ENCODE assay signal across 24 cellular contexts in genomic region chr2:4272261-4272858, GRCh38.
A peak's percentile ranks its signal among the peaks of the same experiment; 100 is the strongest.
DNase-seq lines count a peak whose midpoint lies in the region; ATAC-seq lines count a peak whose summit lies in the region.
"Had no signal": no experiment of that assay in that cellular context is flagged by ENCODE, and none has a peak within 500 bp of the region (broad histone marks: within the 10 kb centered on the region; RNA-seq: fewer than 3 reads in every experiment).

No MANE protein-coding gene starts in this region.

- CTCF ChIA-PET in activated CD8-positive, alpha-beta memory T cell treated with anti-CD3 and anti-CD28 coated beads, Interleukin-2, amount 10 ng/mL, durations not matched to agents 7 days and 5 days (lab: Charles Lee): no interaction called here

- H3K4me3 Mint-ChIP-seq in activated CD8-positive, alpha-beta memory T cell treated with anti-CD3 and anti-CD28 coated beads, Interleukin-2, amount 10 ng/mL, durations not matched to agents 7 days and 5 days: no peak overlapping the region
- H3K4me3 Mint-ChIP-seq: activated B cell treated with CpG ODN at 0.5 μM for 24 hours, immature natural killer cell had no signal

- DNase-seq in DMS79 treated with DMSO at 0.1 percent for 48 hours (lab: John Stamatoyannopoulos, UW): peak; percentile 95
- peak; percentile 67 for DNase-seq in NCI-H1436 (lab: John Stamatoyannopoulos, UW)
- peak; percentile 99 for DNase-seq in NCI-H345 (lab: John Stamatoyannopoulos, UW)
- DNase-seq in OCI-M1 (lab: John Stamatoyannopoulos, UW): peak; percentile 5
- no peak for DNase-seq in KG1 (lab: John Stamatoyannopoulos, UW)
- no peak for DNase-seq in putamen (ENCODE audit: low spot score)
- no peak for DNase-seq in activated CD8-positive, alpha-beta memory T cell treated with anti-CD3 and anti-CD28 coated beads, Interleukin-2, amount 10 ng/mL, durations not matched to agents 7 days and 5 days
- DNase-seq: activated B cell treated with CpG ODN at 0.5 μM for 24 hours; activated CD4-positive, alpha-beta T cell treated with anti-CD3 and anti-CD28 coated beads, Interleukin-2, amount 50 U/mL, for 4 hours; activated CD8-positive, alpha-beta memory T cell treated with anti-CD3 and anti-CD28 coated beads, Interleukin-2, amount 50 U/mL, for 48 hours; anterior cingulate cortex; esophagus squamous epithelium; GDM1; hippocampal formation; immature natural killer cell; left lung; mesendoderm; psoas muscle; stimulated activated CD8-positive, alpha-beta memory T cell treated with anti-CD3 and anti-CD28 coated beads, Interleukin-4, amount 100 ng/mL, for 48 hours; stomach; T1000 had no signal

- peaks cover 11% of the 10 kb centered on the region for H3K9me3 Mint-ChIP-seq in activated CD8-positive, alpha-beta memory T cell treated with anti-CD3 and anti-CD28 coated beads, Interleukin-2, amount 10 ng/mL, durations not matched to agents 7 days and 5 days (ENCODE audit: low read depth)
- H3K9me3 Mint-ChIP-seq: activated B cell treated with CpG ODN at 0.5 μM for 24 hours had no signal

- no peak overlapping the region for H3K27ac Mint-ChIP-seq in activated CD8-positive, alpha-beta memory T cell treated with anti-CD3 and anti-CD28 coated beads, Interleukin-2, amount 10 ng/mL, durations not matched to agents 7 days and 5 days
- H3K27ac Mint-ChIP-seq: activated B cell treated with CpG ODN at 0.5 μM for 24 hours; activated naive CD4-positive, alpha-beta T cell treated with anti-CD3 and anti-CD28 coated beads, Interleukin-2, amount 50 U/mL, for 72 hours; activated T-helper 2 cell treated with anti-CD3 and anti-CD28 coated beads, Interferon-gamma antibody, Interleukin-2, Interleukin-4, amounts not matched to agents 10 μg/mL and 5 μg/mL and 100 μg/mL, durations not matched to agents 14 hours and 24 hours and 36 hours; immature natural killer cell had no signal

- no peaks in the 10 kb centered on the region for H3K36me3 Mint-ChIP-seq in activated CD8-positive, alpha-beta memory T cell treated with anti-CD3 and anti-CD28 coated beads, Interleukin-2, amount 10 ng/mL, durations not matched to agents 7 days and 5 days
- H3K36me3 Mint-ChIP-seq: activated naive CD4-positive, alpha-beta T cell treated with anti-CD3 and anti-CD28 coated beads, Interleukin-2, amount 50 U/mL, for 72 hours had no signal

- ATAC-seq in GM18502 (IDR thresholded peaks at IDR 0.05; ENCODE audit: poor library complexity, unreplicated experiment): no peak
- no peak for ATAC-seq in activated CD8-positive, alpha-beta memory T cell treated with anti-CD3 and anti-CD28 coated beads, Interleukin-2, amount 10 ng/mL, durations not matched to agents 7 days and 5 days
- ATAC-seq: activated naive CD4-positive, alpha-beta T cell treated with anti-CD3 and anti-CD28 coated beads, Interleukin-2, amount 50 U/mL, for 72 hours; left lung; psoas muscle had no signal

- H3K27me3 Mint-ChIP-seq in activated CD8-positive, alpha-beta memory T cell treated with anti-CD3 and anti-CD28 coated beads, Interleukin-2, amount 10 ng/mL, durations not matched to agents 7 days and 5 days: no peaks in the 10 kb centered on the region
- H3K27me3 Mint-ChIP-seq: activated B cell treated with CpG ODN at 0.5 μM for 24 hours had no signal

- no peaks in the 10 kb centered on the region for H3K4me1 Mint-ChIP-seq in activated CD8-positive, alpha-beta memory T cell treated with anti-CD3 and anti-CD28 coated beads, Interleukin-2, amount 10 ng/mL, durations not matched to agents 7 days and 5 days
- H3K4me1 Mint-ChIP-seq: activated B cell treated with CpG ODN at 0.5 μM for 24 hours, immature natural killer cell had no signal

Comparison
In these comparisons a context has a peak if more than half of its experiments do, and no peak if none do; other contexts are left out.
1. DNase-seq: peak in DMS79 treated with DMSO at 0.1 percent for 48 hours (single experiment), NCI-H1436 (single experiment), NCI-H345 (single experiment) and OCI-M1 (single experiment); none in KG1 (single experiment), putamen (single experiment) and activated CD8-positive, alpha-beta memory T cell treated with anti-CD3 and anti-CD28 coated beads, Interleukin-2, amount 10 ng/mL, durations not matched to agents 7 days and 5 days (single experiment).